Comparison of ENCODE assay signal across 7 cellular contexts in genomic region chr13:93637852-93638251, GRCh38.
"Had no signal": no experiment of that assay in that cellular context is flagged by ENCODE, and none has a peak within 500 bp of the region (broad histone marks: within the 10 kb centered on the region; RNA-seq: fewer than 3 reads in every experiment).

No MANE protein-coding gene starts in this region.

- H3K9ac ChIP-seq: GM23248 had no signal

- H3K27ac ChIP-seq: GM23248, HL-60 had no signal

- DNase-seq: GM23248, GOT3, H9, HCEC 1CT, KG1 had no signal

- H3K27ac Mint-ChIP-seq: H9, IgD-negative memory B cell had no signal

- H3K36me3 Mint-ChIP-seq: IgD-negative memory B cell had no signal

- H3K4me3 Mint-ChIP-seq: H9, IgD-negative memory B cell had no signal

- H3K27me3 Mint-ChIP-seq: IgD-negative memory B cell had no signal

- H3K4me1 Mint-ChIP-seq: IgD-negative memory B cell had no signal

- H2AFZ ChIP-seq: GM23248 had no signal

- H3K9me3 Mint-ChIP-seq: H9 had no signal

- H3K4me3 ChIP-seq: GM23248 had no signal
